Comparison of ENCODE assay signal across 16 cellular contexts in the genomic region with DNA sequence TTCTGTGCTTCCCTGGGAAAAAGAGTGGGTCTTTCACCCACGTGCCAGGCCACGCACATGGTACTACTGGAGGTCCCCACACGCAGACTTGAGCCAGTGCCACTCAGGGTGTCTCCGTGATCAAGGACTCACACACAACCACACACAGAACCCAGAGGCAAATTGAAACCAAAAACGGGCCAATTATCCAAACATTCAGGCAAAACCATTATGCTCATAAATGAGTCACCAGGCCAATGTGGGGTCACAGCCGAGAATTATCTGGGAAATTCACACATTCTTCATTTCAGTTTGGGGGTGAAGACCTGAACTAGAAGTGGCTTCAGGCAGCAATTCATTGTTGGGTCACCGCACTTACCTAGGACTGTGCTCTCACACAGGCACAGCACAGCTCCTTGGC. TPM values are rescaled to one million over a fixed set of nuclear protein-coding genes. Genes with fewer than 3 reads are reported as not detected.
DNase-seq lines count a peak whose midpoint lies in the region; TF ChIP-seq lines count a peak whose summit lies in the region.
"Had no signal": no experiment of that assay in that cellular context is flagged by ENCODE, and none has a peak within 500 bp of the region (broad histone marks: within the 10 kb centered on the region; RNA-seq: fewer than 3 reads in every experiment).

No MANE protein-coding gene starts in this region.

- H3K4me1 ChIP-seq in skeletal muscle satellite cell (ENCODE audit: control insufficient read depth, insufficient read depth, low read length) (peaks cover 8% of the 10 kb centered on the region), ascending aorta (no peaks in the 10 kb centered on the region)
- H3K4me1 ChIP-seq: colonic mucosa, upper lobe of right lung had no signal

- H3K27ac ChIP-seq in ascending aorta = no peak overlapping the region
- H3K27ac ChIP-seq: colonic mucosa, upper lobe of right lung had no signal

- H3K9ac ChIP-seq in skeletal muscle satellite cell (ENCODE audit: low read depth, low read length) = no peak overlapping the region

- H3K4me2 ChIP-seq in skeletal muscle satellite cell (ENCODE audit: low read length) = peak overlapping the region; percentile 78

- intact Hi-C loops in ascending aorta (cut with DNase I) = no loop called here
- intact Hi-C loops in head of caudate nucleus (cut with DNase I) = no loop called here

- H3K36me3 ChIP-seq in skeletal muscle satellite cell (ENCODE audit: insufficient read depth, low read length) (no peaks in the 10 kb centered on the region), ascending aorta (no peaks in the 10 kb centered on the region)
- H3K36me3 ChIP-seq: colonic mucosa, upper lobe of right lung had no signal

- DNase-seq in ELR (ENCODE audit: low read depth) = peak; percentile 60
- peak; percentile 52 for DNase-seq in NCI-H69 (lab: John Stamatoyannopoulos, UW)
- peak; percentile 28 for DNase-seq in dermis blood vessel endothelial cell
- DNase-seq in kidney tubule cell (ENCODE audit: low spot score) = no peak
- no peak for DNase-seq in T-helper 1 cell
- no peak for DNase-seq in ascending aorta (ENCODE audit: low spot score in 2 of 2)
- no peak for DNase-seq in head of caudate nucleus
- DNase-seq: activated naive CD8-positive, alpha-beta T cell treated with anti-CD3 and anti-CD28 coated beads for 36 hours; colonic mucosa; COR-L47; NCI-H1694; NCI-H510A; right cardiac atrium; T-cell; upper lobe of right lung had no signal

- H3K27me3 ChIP-seq in skeletal muscle satellite cell (ENCODE audit: control insufficient read depth, insufficient read depth, low read length) (peaks cover 5% of the 10 kb centered on the region), ascending aorta (no peaks in the 10 kb centered on the region)
- H3K27me3 ChIP-seq: colonic mucosa, upper lobe of right lung had no signal

- no peak for TF ChIP-seq CTCF in ascending aorta (IDR thresholded peaks at IDR 0.05)

- H3K9me3 ChIP-seq in skeletal muscle satellite cell (replicated peaks; ENCODE audit: low read length) = no peaks in the 10 kb centered on the region
- no peaks in the 10 kb centered on the region for H3K9me3 ChIP-seq in ascending aorta
- H3K9me3 ChIP-seq: colonic mucosa, upper lobe of right lung had no signal

- H3K4me3 ChIP-seq in skeletal muscle satellite cell (ENCODE audit: low read length) (peak overlapping the region; percentile 43), ascending aorta (no peak overlapping the region)
- H3K4me3 ChIP-seq: colonic mucosa, upper lobe of right lung had no signal

RNA-seq across cellular contexts. Expression of a gene that starts 28.1 kb away (rescaled TPM):
- total RNA-seq in dermis blood vessel endothelial cell = 5.3 and 8.9 TPM in 2 replicates
- total RNA-seq in skeletal muscle satellite cell (2012; rRNA removed) = 0.76 and 6.3 TPM in 2 replicates
- not detected for total RNA-seq in ascending aorta

RNA-seq across cellular contexts. Expression of a gene that starts 32.1 kb away (rescaled TPM):
- total RNA-seq in dermis blood vessel endothelial cell (39.2 and 40.2 TPM in 2 replicates), ascending aorta (55.8 TPM)
- total RNA-seq in skeletal muscle satellite cell (2012; rRNA removed) = 37.8 and 67.9 TPM in 2 replicates

Comparison
In these comparisons a context has a peak if more than half of its experiments do, and no peak if none do; other contexts are left out.
1. DNase-seq: peak in ELR (single experiment), NCI-H69 (single experiment) and dermis blood vessel endothelial cell (single experiment); none in kidney tubule cell (single experiment), T-helper 1 cell (0 of 5), ascending aorta (0 of 2) and head of caudate nucleus (0 of 42).